Comparison of ENCODE assay signal across 19 cellular contexts in the genomic region with DNA sequence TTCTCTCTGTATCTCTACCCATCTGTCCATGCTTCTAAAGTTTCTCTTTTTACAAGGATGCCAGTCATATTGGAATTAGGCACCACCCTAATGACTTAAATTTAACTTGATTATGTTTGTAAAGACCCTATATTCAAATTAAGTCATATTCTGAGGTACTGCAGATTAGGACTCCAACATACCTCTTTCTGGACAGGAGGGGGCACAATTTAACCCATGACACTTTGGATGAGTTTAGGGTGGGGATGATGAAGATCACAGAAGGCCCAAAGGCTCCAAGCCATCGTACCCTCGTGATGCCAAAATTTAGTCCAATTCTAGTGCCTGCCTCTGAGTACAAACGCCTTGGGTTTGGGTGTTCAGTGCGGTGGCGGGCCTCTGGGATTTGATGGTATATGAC. TPM values are rescaled to one million over a fixed set of nuclear protein-coding genes. Genes with fewer than 3 reads are reported as not detected.
DNase-seq lines count a peak whose midpoint lies in the region; ATAC-seq and TF ChIP-seq lines count a peak whose summit lies in the region.
"Had no signal": no experiment of that assay in that cellular context is flagged by ENCODE, and none has a peak within 500 bp of the region (broad histone marks: within the 10 kb centered on the region; RNA-seq: fewer than 3 reads in every experiment).

No MANE protein-coding gene starts in this region.

- H3F3A ChIP-seq in PC-3 (ENCODE audit: low read length, unreplicated experiment), result no peaks in the 10 kb centered on the region

- H3K27ac ChIP-seq in PC-3 (ENCODE audit: low read length), result no peak overlapping the region
- H3K27ac ChIP-seq: 22Rv1 had no signal

- peaks cover 37% of the 10 kb centered on the region for H3K27me3 ChIP-seq in PC-3 (ENCODE audit: low read length)

- no peaks in the 10 kb centered on the region for H3K79me2 ChIP-seq in PC-3 (ENCODE audit: low read length)

- H3K4me1 ChIP-seq in PC-3 (ENCODE audit: insufficient read depth, low read length), result no peaks in the 10 kb centered on the region

- no peak overlapping the region for H3K4me2 ChIP-seq in PC-3 (ENCODE audit: low read length)

- no peaks in the 10 kb centered on the region for H4K20me1 ChIP-seq in PC-3 (ENCODE audit: low read length)

- BruUV-seq in PC-3 (replicated peaks; lab: Mats Ljungman, UMichigan), result no TSS peak

- H3K9ac ChIP-seq in PC-3 (ENCODE audit: low read length), result no peak overlapping the region

- DNase-seq in NCI-H146 (lab: John Stamatoyannopoulos, UW) (peak; percentile 15), NCI-H146 treated with DMSO at 0.1 percent for 48 hours (lab: John Stamatoyannopoulos, UW; ENCODE audit: unreplicated experiment) (no peak), GM20000 (ENCODE audit: low spot score) (no peak), PC-3 (no peak), islet precursor cell (peak; percentile 2), NCI-H345 (lab: John Stamatoyannopoulos, UW) (no peak)
- no peak for DNase-seq in stimulated activated CD4-positive, alpha-beta T cell treated with anti-CD3 and anti-CD28 coated beads, Interleukin-4, amount 100 ng/mL, for 1 hour
- DNase-seq: CD4-positive, CD25-positive, alpha-beta regulatory T cell; COR-L47; DMS 273 treated with DMSO at 0.1 percent for 48 hours; Kasumi-1; NCI-H1092 treated with DMSO at 0.1 percent for 48 hours; NCI-H1694; NCI-H2081 treated with DMSO at 0.1 percent for 48 hours; NCI-H774 had no signal

- H3K9me2 ChIP-seq in PC-3 (replicated peaks; ENCODE audit: low read length), result no peaks in the 10 kb centered on the region

- no peak for ATAC-seq in PC-3
- no peak for ATAC-seq in HG03342 (IDR thresholded peaks at IDR 0.05; ENCODE audit: unreplicated experiment)

- POLR2A ChIA-PET in PC-3 (lab: Charles Lee; ENCODE audit: unreplicated experiment), result no interaction called here

- no peaks in the 10 kb centered on the region for H3K9me3 ChIP-seq in PC-3 (ENCODE audit: low read length)

- no peak overlapping the region for H3K4me3 ChIP-seq in PC-3 (ENCODE audit: low read length)

- intact Hi-C loops in PC-3 (cut with micrococcal nuclease), result no loop called here

- CTCF ChIA-PET in PC-3 (lab: Charles Lee), result no interaction called here

- no peak overlapping the region for H2AFZ ChIP-seq in PC-3 (ENCODE audit: low read length)

- TF ChIP-seq CTCF in GM20000 (IDR thresholded peaks at IDR 0.05; ENCODE audit: extremely low read depth, missing control alignments) (peak; percentile 6), PC-3 (conservative IDR thresholded peaks at IDR 0.05; ENCODE audit: low read depth, low read length) (0 out of 2 replicates have a peak, but pooled peaks have one; percentile 24)

- H3K36me3 ChIP-seq in PC-3 (ENCODE audit: low read depth, low read length), result no peaks in the 10 kb centered on the region

RNA-seq across cellular contexts. Expression of a gene that starts 15.0 kb away (rescaled TPM):
- not detected in 2 replicates for total RNA-seq in PC-3 (2014; rRNA removed)
- total RNA-seq: B cell; CD4-positive, CD25-positive, alpha-beta regulatory T cell; NCI-H460 had no signal

Comparison
In these comparisons a context has a peak if more than half of its experiments do, and no peak if none do; other contexts are left out.
1. DNase-seq: peak in NCI-H146 (single experiment) and islet precursor cell (single experiment); none in NCI-H146 treated with DMSO at 0.1 percent for 48 hours (single experiment), GM20000 (single experiment), PC-3 (single experiment), stimulated activated CD4-positive, alpha-beta T cell treated with anti-CD3 and anti-CD28 coated beads, Interleukin-4, amount 100 ng/mL, for 1 hour (single experiment) and NCI-H345 (single experiment).